19 cellular contexts compared by ENCODE assay signal in the genomic region with DNA sequence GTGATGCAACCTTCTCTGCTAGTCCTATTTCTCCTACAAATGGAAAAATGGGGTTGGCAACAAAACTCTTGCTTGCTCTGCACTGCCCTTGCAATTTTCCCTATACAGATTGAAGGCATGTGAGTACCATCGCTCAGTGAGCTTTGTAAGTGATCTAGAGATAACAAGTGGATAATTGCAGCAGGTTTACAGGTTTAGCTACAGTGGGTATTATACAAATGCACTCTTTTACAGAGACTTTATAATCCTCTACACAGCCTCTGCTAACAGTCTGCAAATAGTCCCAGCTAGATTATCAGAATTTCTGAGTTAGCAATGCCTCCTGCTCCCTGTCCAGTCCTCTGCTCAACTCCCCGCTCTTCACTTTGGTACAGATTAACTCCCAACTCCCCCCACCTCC. TPM values are rescaled to one million over a fixed set of nuclear protein-coding genes. Genes with fewer than 3 reads are reported as not detected.
DNase-seq lines count a peak whose midpoint lies in the region; ATAC-seq and TF ChIP-seq lines count a peak whose summit lies in the region.
"Had no signal": no experiment of that assay in that cellular context is flagged by ENCODE, and none has a peak within 500 bp of the region (broad histone marks: within the 10 kb centered on the region; RNA-seq: fewer than 3 reads in every experiment).

No MANE protein-coding gene starts in this region.

- peak overlapping the region; percentile 85 for H3K4me3 Mint-ChIP-seq in activated CD4-positive, alpha-beta T cell treated with anti-CD3 and anti-CD28 coated beads, Interleukin-2, amount 10 ng/mL, durations not matched to agents 7 days and 5 days
- H3K4me3 Mint-ChIP-seq in CD8-positive, alpha-beta memory T cell, result peak overlapping the region in 6 of 7 donors; percentile 26 to 58 (median 42)
- peak overlapping the region; percentile 60 for H3K4me3 Mint-ChIP-seq in activated CD8-positive, alpha-beta T cell treated with anti-CD3 and anti-CD28 coated beads for 36 hours
- no peak overlapping the region for H3K4me3 Mint-ChIP-seq in neural progenitor cell
- H3K4me3 Mint-ChIP-seq: endodermal cell, memory B cell had no signal

- peaks cover 5% of the 10 kb centered on the region for H4K20me1 ChIP-seq in neural progenitor cell (ENCODE audit: low read depth)

- TF ChIP-seq CTCF in activated CD8-positive, alpha-beta T cell treated with anti-CD3 and anti-CD28 coated beads for 36 hours (IDR thresholded peaks at IDR 0.05), result no peak
- TF ChIP-seq CTCF in neural progenitor cell (IDR thresholded peaks at IDR 0.05), result no peak
- TF ChIP-seq CTCF in prostate gland (IDR thresholded peaks at IDR 0.05), result no peak

- intact Hi-C loops in activated CD8-positive, alpha-beta T cell treated with anti-CD3 and anti-CD28 coated beads for 36 hours (cut with micrococcal nuclease), result no loop called here
- intact Hi-C loops in prostate gland (cut with DNase I), result no loop called here

- H3K9me3 Mint-ChIP-seq in activated CD4-positive, alpha-beta T cell treated with anti-CD3 and anti-CD28 coated beads, Interleukin-2, amount 10 ng/mL, durations not matched to agents 7 days and 5 days, result no peaks in the 10 kb centered on the region
- no peaks in the 10 kb centered on the region for H3K9me3 Mint-ChIP-seq in CD8-positive, alpha-beta memory T cell
- H3K9me3 Mint-ChIP-seq in activated CD8-positive, alpha-beta T cell treated with anti-CD3 and anti-CD28 coated beads for 36 hours, result no peaks in the 10 kb centered on the region
- no peaks in the 10 kb centered on the region for H3K9me3 Mint-ChIP-seq in neural progenitor cell
- H3K9me3 Mint-ChIP-seq: endodermal cell, memory B cell had no signal

- POLR2A ChIA-PET in activated CD4-positive, alpha-beta T cell treated with anti-CD3 and anti-CD28 coated beads, Interleukin-2, amount 10 ng/mL, durations not matched to agents 7 days and 5 days (lab: Charles Lee), result interaction anchor here (0.6 kb wide), 1 partner anchor 11 kb away, joined by 4 read pairs; a partner anchor contains a TSS
- POLR2A ChIA-PET in CD8-positive, alpha-beta memory T cell (lab: Charles Lee), result no interaction called here
- POLR2A ChIA-PET in activated CD8-positive, alpha-beta T cell treated with anti-CD3 and anti-CD28 coated beads for 36 hours (lab: Charles Lee), result interaction anchor here (1.1 to 3.7 kb wide), 7 partner anchors 9 to 49 kb away, joined by 3 to 25 read pairs (median 6); a partner anchor contains a TSS

- no peak for TF ChIP-seq POLR2A in prostate gland (IDR thresholded peaks at IDR 0.05)

- H3K27me3 Mint-ChIP-seq in activated CD4-positive, alpha-beta T cell treated with anti-CD3 and anti-CD28 coated beads, Interleukin-2, amount 10 ng/mL, durations not matched to agents 7 days and 5 days, result no peaks in the 10 kb centered on the region
- peaks cover 7 to 60% of the 10 kb centered on the region in 2 donors for H3K27me3 Mint-ChIP-seq in CD8-positive, alpha-beta memory T cell
- H3K27me3 Mint-ChIP-seq in activated CD8-positive, alpha-beta T cell treated with anti-CD3 and anti-CD28 coated beads for 36 hours, result no peaks in the 10 kb centered on the region
- H3K27me3 Mint-ChIP-seq in neural progenitor cell (ENCODE audit: insufficient read depth, low read depth), result no peaks in the 10 kb centered on the region

- H3K9me3 ChIP-seq in CD8-positive, alpha-beta memory T cell (ENCODE audit: low read length), result no peaks in the 10 kb centered on the region
- H3K9me3 ChIP-seq in neural progenitor cell (ENCODE audit: low read depth) (no peaks in the 10 kb centered on the region), prostate gland (no peaks in the 10 kb centered on the region)
- H3K9me3 ChIP-seq: colonic mucosa, right lobe of liver, thyroid gland had no signal

- H3K27me3 ChIP-seq in CD8-positive, alpha-beta memory T cell (ENCODE audit: insufficient read depth, low read length, poor library complexity, severe bottlenecking), result no peaks in the 10 kb centered on the region
- H3K27me3 ChIP-seq in neural progenitor cell, result peaks cover 70% of the 10 kb centered on the region
- H3K27me3 ChIP-seq in prostate gland (replicated peaks; ENCODE audit: insufficient read depth), result peaks cover under 1% of the 10 kb centered on the region
- H3K27me3 ChIP-seq: colonic mucosa, right lobe of liver, thyroid gland had no signal

- H3K9ac ChIP-seq in neural progenitor cell, result no peak overlapping the region
- H3K9ac ChIP-seq: parathyroid adenoma had no signal

- WGBS in prostate gland, result 58% methylated on average over 2 of the region's 2 CpGs

- H3K4me2 ChIP-seq in neural progenitor cell, result no peak overlapping the region

- H3K36me3 ChIP-seq in CD8-positive, alpha-beta memory T cell (ENCODE audit: insufficient read depth, low read length), result peaks cover 7% of the 10 kb centered on the region
- H3K36me3 ChIP-seq in neural progenitor cell, result no peaks in the 10 kb centered on the region
- no peaks in the 10 kb centered on the region for H3K36me3 ChIP-seq in prostate gland
- H3K36me3 ChIP-seq: colonic mucosa, right lobe of liver, thyroid gland had no signal

- no peak overlapping the region for H3K27ac ChIP-seq in CD8-positive, alpha-beta memory T cell (ENCODE audit: low read depth, low read length)
- H3K27ac ChIP-seq in neural progenitor cell, result no peak overlapping the region
- no peak overlapping the region for H3K27ac ChIP-seq in prostate gland
- H3K27ac ChIP-seq: colonic mucosa, parathyroid adenoma, right lobe of liver, thyroid gland had no signal

- peak overlapping the region; percentile 43 for H3K4me3 ChIP-seq in CD8-positive, alpha-beta memory T cell (ENCODE audit: low read length)
- H3K4me3 ChIP-seq in neural progenitor cell, result no peak overlapping the region
- H3K4me3 ChIP-seq in prostate gland, result no peak overlapping the region
- H3K4me3 ChIP-seq: colonic mucosa, right lobe of liver, thyroid gland had no signal

- ATAC-seq in activated CD8-positive, alpha-beta T cell treated with anti-CD3 and anti-CD28 coated beads for 36 hours, result no peak
- ATAC-seq: HepG2, right lobe of liver had no signal

- no peak overlapping the region for H2AFZ ChIP-seq in neural progenitor cell (replicated peaks)
- H2AFZ ChIP-seq: parathyroid adenoma had no signal

- CTCF ChIA-PET in activated CD4-positive, alpha-beta T cell treated with anti-CD3 and anti-CD28 coated beads, Interleukin-2, amount 10 ng/mL, durations not matched to agents 7 days and 5 days (lab: Charles Lee), result interaction anchor here (0.7 to 2.6 kb wide), 9 partner anchors 9 to 131 kb away, joined by 3 to 10 read pairs (median 4); no protein-coding TSS in a partner anchor
- CTCF ChIA-PET in CD8-positive, alpha-beta memory T cell (lab: Charles Lee), result interaction anchor here (0.9 to 1.8 kb wide), 4 partner anchors 10 to 417 kb away, joined by 3 to 4 read pairs (median 3); no protein-coding TSS in a partner anchor
- CTCF ChIA-PET in activated CD8-positive, alpha-beta T cell treated with anti-CD3 and anti-CD28 coated beads for 36 hours (lab: Charles Lee), result interaction anchor here (0.6 to 5.0 kb wide), 7 partner anchors 9 to 415 kb away, joined by 3 to 28 read pairs (median 3); no protein-coding TSS in a partner anchor

- no peaks in the 10 kb centered on the region for H3F3A ChIP-seq in neural progenitor cell (ENCODE audit: low read depth)

- H3K36me3 Mint-ChIP-seq in activated CD4-positive, alpha-beta T cell treated with anti-CD3 and anti-CD28 coated beads, Interleukin-2, amount 10 ng/mL, durations not matched to agents 7 days and 5 days (ENCODE audit: low read depth), result peaks cover 74% of the 10 kb centered on the region
- peaks cover 8 to 26% (median 10%) of the 10 kb centered on the region in 3 donors for H3K36me3 Mint-ChIP-seq in CD8-positive, alpha-beta memory T cell
- H3K36me3 Mint-ChIP-seq in activated CD8-positive, alpha-beta T cell treated with anti-CD3 and anti-CD28 coated beads for 36 hours (ENCODE audit: low read depth), result peaks cover 58% of the 10 kb centered on the region
- peaks cover 27% of the 10 kb centered on the region for H3K36me3 Mint-ChIP-seq in neural progenitor cell
- H3K36me3 Mint-ChIP-seq: memory B cell had no signal

- DNase-seq in activated CD4-positive, alpha-beta T cell treated with anti-CD3 and anti-CD28 coated beads, Interleukin-2, amount 10 ng/mL, durations not matched to agents 7 days and 5 days, result no peak
- DNase-seq in activated CD4-positive, alpha-beta T cell treated with anti-CD3 and anti-CD28 coated beads for 4 hours, result no peak
- no peak for DNase-seq in CD8-positive, alpha-beta memory T cell
- no peak for DNase-seq in activated CD8-positive, alpha-beta T cell treated with anti-CD3 and anti-CD28 coated beads for 36 hours
- DNase-seq in neural progenitor cell (ENCODE audit: low spot score), result no peak
- no peak for DNase-seq in amygdala (lab: John Stamatoyannopoulos, UW)
- no peak for DNase-seq in prostate gland (ENCODE audit: low spot score)
- DNase-seq in NAMALWA (ENCODE audit: low spot score), result no peak
- DNase-seq: activated CD4-positive, CD25-positive, alpha-beta regulatory T cell; colonic mucosa; endodermal cell; NCI-H1694; NK-92 treated with Interleukin-12 subunit alpha and Interleukin-12 subunit beta, amount 100 ng/mL, for 24 hours; right lobe of liver; T1000; thyroid gland had no signal

- no peaks in the 10 kb centered on the region for H3K79me2 ChIP-seq in neural progenitor cell (ENCODE audit: low read depth)
- H3K79me2 ChIP-seq: parathyroid adenoma had no signal

- peak overlapping the region; percentile 82 for H3K27ac Mint-ChIP-seq in activated CD4-positive, alpha-beta T cell treated with anti-CD3 and anti-CD28 coated beads, Interleukin-2, amount 10 ng/mL, durations not matched to agents 7 days and 5 days
- H3K27ac Mint-ChIP-seq in CD8-positive, alpha-beta memory T cell, result peak overlapping the region in 2 of 8 donors; percentile 6 to 47
- peak overlapping the region; percentile 77 for H3K27ac Mint-ChIP-seq in activated CD8-positive, alpha-beta T cell treated with anti-CD3 and anti-CD28 coated beads for 36 hours
- peak overlapping the region; percentile 83 for H3K27ac Mint-ChIP-seq in neural progenitor cell
- H3K27ac Mint-ChIP-seq: endodermal cell, memory B cell had no signal

- peaks cover 78% of the 10 kb centered on the region for H3K4me1 ChIP-seq in CD8-positive, alpha-beta memory T cell (ENCODE audit: insufficient read depth, low read length)
- H3K4me1 ChIP-seq in neural progenitor cell (peaks cover 6% of the 10 kb centered on the region), prostate gland (replicated peaks) (no peaks in the 10 kb centered on the region)
- H3K4me1 ChIP-seq: colonic mucosa, parathyroid adenoma, right lobe of liver, thyroid gland had no signal

- H3K4me1 Mint-ChIP-seq in activated CD4-positive, alpha-beta T cell treated with anti-CD3 and anti-CD28 coated beads, Interleukin-2, amount 10 ng/mL, durations not matched to agents 7 days and 5 days, result peaks cover 79% of the 10 kb centered on the region
- peaks cover 58 to 85% (median 72%) of the 10 kb centered on the region in 3 donors for H3K4me1 Mint-ChIP-seq in CD8-positive, alpha-beta memory T cell
- peaks cover 70% of the 10 kb centered on the region for H3K4me1 Mint-ChIP-seq in activated CD8-positive, alpha-beta T cell treated with anti-CD3 and anti-CD28 coated beads for 36 hours (ENCODE audit: low read depth)
- peaks cover 22% of the 10 kb centered on the region for H3K4me1 Mint-ChIP-seq in neural progenitor cell
- H3K4me1 Mint-ChIP-seq: memory B cell had no signal

RNA-seq across cellular contexts. Expression of a gene that starts 11.1 kb away (rescaled TPM):
- 100 to 1,000 TPM; 386 to 498 TPM for total RNA-seq in activated CD4-positive, alpha-beta T cell treated with anti-CD3 and anti-CD28 coated beads, Interleukin-2, amount 10 ng/mL, durations not matched to agents 7 days and 5 days
- total RNA-seq in CD8-positive, alpha-beta memory T cell, result 10 to 100 TPM; 53.2 to 55.1 TPM
- 230 TPM for polyA plus RNA-seq in CD8-positive, alpha-beta memory T cell
- 100 to 1,000 TPM; 178 to 182 TPM for total RNA-seq in activated CD8-positive, alpha-beta T cell treated with anti-CD3 and anti-CD28 coated beads for 36 hours
- total RNA-seq in neural progenitor cell (ENCODE audit: low replicate concordance), result 15.0 and 19.4 TPM in 2 replicates
- total RNA-seq in prostate gland, result 10 to 100 TPM; 22.4 to 26.8 TPM
